In genomic region chr12:6367969-6368892, GRCh38 we compare ENCODE assay signal across 1 cellular context.
TF ChIP-seq lines count a peak whose summit lies in the region.

No MANE protein-coding gene starts in this region.

TF ChIP-seq in endothelial cell of umbilical vein, 7 proteins besides CTCF, POLR2A, EP300 and RAD21:
- TF ChIP-seq MAX (IDR thresholded peaks at IDR 0.05; ENCODE audit: insufficient read depth, insufficient read length) (no peak), POLR2AphosphoS5 (IDR thresholded peaks at IDR 0.05; ENCODE audit: insufficient read depth, low read depth, low read length) (no peak), EZH2 (IDR thresholded peaks at IDR 0.05; ENCODE audit: borderline replicate concordance, low read depth, low read length, severe bottlenecking) (no peak), FOS (IDR thresholded peaks at IDR 0.05; ENCODE audit: borderline replicate concordance, insufficient read depth, low read length) (no peak), JUN (IDR thresholded peaks at IDR 0.05; ENCODE audit: borderline replicate concordance, insufficient read depth, insufficient read length, low read depth) (no peak), MYC (IDR thresholded peaks at IDR 0.05; ENCODE audit: low read depth, low read length) (no peak), GATA2 (IDR thresholded peaks at IDR 0.05; ENCODE audit: insufficient read depth, insufficient read length, low read depth, low read length) (no peak)
